ENCODE assay signal across 12 cellular contexts in genomic region chr9:123710299-123710698, GRCh38.
DNase-seq lines count a peak whose midpoint lies in the region; ATAC-seq and TF ChIP-seq lines count a peak whose summit lies in the region.
"Had no signal": no experiment of that assay in that cellular context is flagged by ENCODE, and none has a peak within 500 bp of the region (broad histone marks: within the 10 kb centered on the region; RNA-seq: fewer than 3 reads in every experiment).

No MANE protein-coding gene starts in this region.

- ATAC-seq in GM18517 (IDR thresholded peaks at IDR 0.05; ENCODE audit: unreplicated experiment) (no peak), Right ventricle myocardium superior (ENCODE audit: poor library complexity) (no peak)
- ATAC-seq: pancreas had no signal

- no peak for TF ChIP-seq CTCF in AG09309 (IDR thresholded peaks at IDR 0.05; ENCODE audit: control insufficient read depth, insufficient read depth, low read depth, low read length, missing control alignments)
- no peak for TF ChIP-seq CTCF in ovary (IDR thresholded peaks at IDR 0.05)

- intact Hi-C loops in ovary (cut with DNase I) = no loop called here
- intact Hi-C loops in Right ventricle myocardium superior (cut with DNase I) = no loop called here

- no peaks in the 10 kb centered on the region for H3K4me1 ChIP-seq in ovary (ENCODE audit: insufficient read depth)
- H3K4me1 ChIP-seq: pancreas had no signal

- H3K27me3 ChIP-seq in ovary = no peaks in the 10 kb centered on the region
- H3K27me3 ChIP-seq: pancreas had no signal

- no peak for TF ChIP-seq EP300 in ovary (IDR thresholded peaks at IDR 0.05)

- WGBS in ovary, 3 donors = 64 to 69% (median 65%) methylated on average over 1 of the region's 1 CpG

- peak; percentile 80 for DNase-seq in AG09309 (ENCODE audit: low read depth)
- DNase-seq in HK-2 (ENCODE audit: unreplicated experiment) = peak; percentile 18
- DNase-seq in astrocyte of the hippocampus (ENCODE audit: low read depth, low spot score) = peak; percentile 83
- DNase-seq in glomerular visceral epithelial cell (ENCODE audit: extremely low spot score) = peak; percentile 77
- DNase-seq in substantia nigra (lab: John Stamatoyannopoulos, UW) = no peak
- no peak for DNase-seq in ovary
- no peak for DNase-seq in Right ventricle myocardium superior
- DNase-seq: C1 segment of cervical spinal cord, GDM1, mesendoderm, pancreas had no signal

- no peaks in the 10 kb centered on the region for H3K36me3 ChIP-seq in ovary
- H3K36me3 ChIP-seq: pancreas had no signal

- no peak overlapping the region for H3K4me3 ChIP-seq in AG09309 (ENCODE audit: control insufficient read depth, low read depth, low read length)
- H3K4me3 ChIP-seq in ovary = no peak overlapping the region
- H3K4me3 ChIP-seq: pancreas had no signal

- no peaks in the 10 kb centered on the region for H3K9me3 ChIP-seq in ovary
- H3K9me3 ChIP-seq: pancreas had no signal

- TF ChIP-seq POLR2A in ovary (IDR thresholded peaks at IDR 0.05) = no peak

- no peak overlapping the region for H3K27ac ChIP-seq in substantia nigra (ENCODE audit: low read depth, low read length, poor library complexity, severe bottlenecking)
- H3K27ac ChIP-seq in ovary = no peak overlapping the region
- H3K27ac ChIP-seq: pancreas had no signal

Comparison
In these comparisons a context has a peak if more than half of its experiments do, and no peak if none do; other contexts are left out.
1. DNase-seq: peak in AG09309 (single experiment), HK-2 (single experiment), astrocyte of the hippocampus (single experiment) and glomerular visceral epithelial cell (single experiment); none in substantia nigra (0 of 49), ovary (0 of 5) and Right ventricle myocardium superior (single experiment).